In genomic region chr15:72722071-72722696, GRCh38 we compare ENCODE assay signal across 8 cellular contexts. TPM values are rescaled to one million over a fixed set of nuclear protein-coding genes. Genes with fewer than 3 reads are reported as not detected.
DNase-seq lines count a peak whose midpoint lies in the region; ATAC-seq and TF ChIP-seq lines count a peak whose summit lies in the region.

No MANE protein-coding gene starts in this region.

- no peaks in the 10 kb centered on the region for H3K9me3 ChIP-seq in SK-N-SH

- no peak for TF ChIP-seq EP300 in SK-N-SH (IDR thresholded peaks at IDR 0.05; ENCODE audit: borderline replicate concordance in 1 of 2, low read depth in 1 of 2, low read length in 1 of 2)

- peak; percentile 74 for TF ChIP-seq RAD21 in SK-N-SH (IDR thresholded peaks at IDR 0.05; ENCODE audit: low read length)

- no peak overlapping the region for H3K4me2 ChIP-seq in SK-N-SH

- DNase-seq in DMS53 (lab: John Stamatoyannopoulos, UW) = peak; percentile 81
- DNase-seq in Kasumi-1 (lab: John Stamatoyannopoulos, UW) = peak; percentile 78 to 83
- peak; percentile 54 for DNase-seq in SK-N-SH
- DNase-seq in activated naive CD4-positive, alpha-beta T cell treated with anti-CD3 and anti-CD28 coated beads, Interleukin-2, amount 50 U/mL, for 16 hours = peak; percentile 70
- peak; percentile 56 for DNase-seq in Right ventricle myocardium superior
- peak; percentile 19 for DNase-seq in pulmonary artery endothelial cell (ENCODE audit: low read depth, low spot score)

- no peaks in the 10 kb centered on the region for H3K4me1 ChIP-seq in SK-N-SH (ENCODE audit: control insufficient read depth in 1 of 2, insufficient read depth in 2 of 2, low read depth in 1 of 2, low read length in 1 of 2)

- CTCF ChIA-PET in SK-N-SH (lab: Yijun Ruan, JAX) = interaction anchor here (0.7 to 4.2 kb wide), 43 partner anchors 11 to 554 kb away, joined by 3 to 72 read pairs (median 4); partner anchors contain the start of genes BBS4 and HIGD2B

- no peak overlapping the region; a peak in 1 of 4 replicates for H3K4me3 ChIP-seq in SK-N-SH (ENCODE audit: low read depth in 2 of 2, low read length in 1 of 2)

- ATAC-seq in Right ventricle myocardium superior (ENCODE audit: poor library complexity) = no peak
- no peak for ATAC-seq in GM19397 (IDR thresholded peaks at IDR 0.05; ENCODE audit: unreplicated experiment)
- no peak for ATAC-seq in GM21360 (IDR thresholded peaks at IDR 0.05; ENCODE audit: unreplicated experiment)

- POLR2A ChIA-PET in SK-N-SH (lab: Yijun Ruan, JAX) = interaction anchor here (0.6 kb wide), 1 partner anchor 550 kb away, joined by 4 read pairs; no protein-coding TSS in a partner anchor

- no peak overlapping the region for H3K27ac ChIP-seq in SK-N-SH (ENCODE audit: low read depth in 2 of 2, low read length in 1 of 2)

- peaks cover 4 to 25% of the 10 kb centered on the region in 2 experiments for H3K36me3 ChIP-seq in SK-N-SH (replicated peaks in 1 of 2; ENCODE audit: control insufficient read depth in 1 of 2, insufficient read depth in 2 of 2, low read length in 1 of 2)

- H3K9ac ChIP-seq in SK-N-SH = no peak overlapping the region

- H3K27me3 ChIP-seq in SK-N-SH (ENCODE audit: insufficient read depth) = no peaks in the 10 kb centered on the region

- intact Hi-C loops in Right ventricle myocardium superior (cut with DNase I) = no loop called here

- H3K9me2 ChIP-seq in SK-N-SH = no peaks in the 10 kb centered on the region

- H3K79me2 ChIP-seq in SK-N-SH (ENCODE audit: insufficient read depth) = no peaks in the 10 kb centered on the region; the same call in 1 of the 2 replicates

- TF ChIP-seq CTCF in SK-N-SH (IDR thresholded peaks at IDR 0.05) = peak; percentile 93

- no peak overlapping the region for H2AFZ ChIP-seq in SK-N-SH (ENCODE audit: low read depth)

- WGBS in SK-N-SH (ENCODE audit: low lambda C conversion rate) = 13% methylated on average over 3 of the region's 3 CpGs

- no peaks in the 10 kb centered on the region for H3F3A ChIP-seq in SK-N-SH (replicated peaks; ENCODE audit: insufficient read depth)

- H4K20me1 ChIP-seq in SK-N-SH (ENCODE audit: insufficient read depth) = no peaks in the 10 kb centered on the region

TF ChIP-seq in SK-N-SH, 30 proteins besides CTCF, POLR2A, EP300 and RAD21:
- TF ChIP-seq USF1 (IDR thresholded peaks at IDR 0.05; ENCODE audit: borderline replicate concordance, low read depth) (no peak), REST (IDR thresholded peaks at IDR 0.05; ENCODE audit: low read depth, low read length) (no peak), EZH2phosphoT487 (IDR thresholded peaks at IDR 0.05; ENCODE audit: borderline replicate concordance, low read depth) (no peak), MEF2A (IDR thresholded peaks at IDR 0.05; ENCODE audit: borderline replicate concordance, low read depth) (no peak), TCF12 (IDR thresholded peaks at IDR 0.05) (peak; percentile 26; the same call in 1 of the 2 replicates), PBX3 (IDR thresholded peaks at IDR 0.05) (no peak), SMC3 (IDR thresholded peaks at IDR 0.05; ENCODE audit: low read depth, low read length) (peak; percentile 56), GATA2 (CRISPR knock-in tag; IDR thresholded peaks at IDR 0.05) (no peak), ZBTB33 (IDR thresholded peaks at IDR 0.05; ENCODE audit: borderline replicate concordance, low read depth) (no peak), TAF1 (IDR thresholded peaks at IDR 0.05; ENCODE audit: borderline replicate concordance, low read depth, low read length) (no peak), MAX (IDR thresholded peaks at IDR 0.05; ENCODE audit: low read depth) (no peak), YY1 (IDR thresholded peaks at IDR 0.05; ENCODE audit: low read depth) (no peak), CHD2 (IDR thresholded peaks at IDR 0.05; ENCODE audit: low read length, partially characterized antibody) (peak; percentile 8), RXRA (IDR thresholded peaks at IDR 0.05; ENCODE audit: borderline replicate concordance, low read depth) (no peak), GABPA (IDR thresholded peaks at IDR 0.05; ENCODE audit: low read depth) (no peak), NFIC (IDR thresholded peaks at IDR 0.05; ENCODE audit: borderline replicate concordance) (no peak), SIN3A (IDR thresholded peaks at IDR 0.05; ENCODE audit: borderline replicate concordance, low read depth, low read length) (no peak), FOSL2 (IDR thresholded peaks at IDR 0.05; ENCODE audit: borderline replicate concordance, low read depth) (no peak)

RNA-seq across cellular contexts. Expression of gene BBS4, which starts 36.2 kb away (rescaled TPM):
- polyA plus RNA-seq in SK-N-SH (2012; rRNA removed) = 18.5 and 27.8 TPM in 2 replicates
- 19.1 and 19.8 TPM in 2 replicates for polyA plus RNA-seq in SK-N-SH (2012; cell fraction: cytosol; rRNA removed)
- 50.5 and 66.5 TPM in 2 replicates for polyA plus RNA-seq in SK-N-SH (2012; cell fraction: nucleus; rRNA removed)
- 11.5 TPM for total RNA-seq in Right ventricle myocardium superior
- 5.4 and 7.7 TPM in 2 replicates for total RNA-seq in pulmonary artery endothelial cell

RNA-seq across cellular contexts. Expression of gene HIGD2B, which starts 36.2 kb away (rescaled TPM):
- polyA plus RNA-seq in SK-N-SH (2012; rRNA removed) = not detected in 2 replicates
- polyA plus RNA-seq in SK-N-SH (2012; cell fraction: cytosol; rRNA removed) = not detected in 2 replicates
- polyA plus RNA-seq in SK-N-SH (2012; cell fraction: nucleus; rRNA removed) = not detected in 2 replicates
- total RNA-seq in Right ventricle myocardium superior (not detected), pulmonary artery endothelial cell (0.07 and 0.13 TPM in 2 replicates)

Comparison
In these comparisons a context has a peak if more than half of its experiments do, and no peak if none do; other contexts are left out.
1. DNase-seq: peak in every context shown above with its lines; median percentile 81 in DMS53; 80 in Kasumi-1; 70 in activated naive CD4-positive, alpha-beta T cell treated with anti-CD3 and anti-CD28 coated beads, Interleukin-2, amount 50 U/mL, for 16 hours; 56 in Right ventricle myocardium superior; 54 in SK-N-SH; 19 in pulmonary artery endothelial cell.